In genomic region chr17:42047343-42047742, GRCh38 we compare ENCODE assay signal across 10 cellular contexts. TPM values are rescaled to one million over a fixed set of nuclear protein-coding genes. Genes with fewer than 3 reads are reported as not detected.
"Had no signal": no experiment of that assay in that cellular context is flagged by ENCODE, and none has a peak within 500 bp of the region (broad histone marks: within the 10 kb centered on the region; RNA-seq: fewer than 3 reads in every experiment).

No MANE protein-coding gene starts in this region.

- H2AFZ ChIP-seq: GM23248 had no signal

- DNase-seq: GM23248, GOT3, H7, IMR-90, KBM-7 had no signal

- H3K9ac ChIP-seq: GM23248, KMS-11 had no signal

- H3K4me1 ChIP-seq: HAP-1 had no signal

- H3K36me3 ChIP-seq: HAP-1 had no signal

- H3K27ac ChIP-seq: GM23248, HL-60, KMS-11 had no signal

- H3K9me3 ChIP-seq: HAP-1 had no signal

- H3K4me3 ChIP-seq: GM23248, HAP-1 had no signal

- H3K4me2 ChIP-seq: KMS-11 had no signal

- ATAC-seq: HCT116 had no signal

RNA-seq across cellular contexts. Expression of gene C17orf113, which starts 3.1 kb away (rescaled TPM):
- total RNA-seq: GM23248 had no signal
- polyA plus RNA-seq: GM23248 had no signal

RNA-seq across cellular contexts. Expression of gene ZNF385C, which starts 50.9 kb away (rescaled TPM):
- total RNA-seq: GM23248, HT1080, IMR-90 had no signal
- polyA plus RNA-seq: GM23248, IMR-90 had no signal
